ENCODE assay signal across 12 cellular contexts in the genomic region with DNA sequence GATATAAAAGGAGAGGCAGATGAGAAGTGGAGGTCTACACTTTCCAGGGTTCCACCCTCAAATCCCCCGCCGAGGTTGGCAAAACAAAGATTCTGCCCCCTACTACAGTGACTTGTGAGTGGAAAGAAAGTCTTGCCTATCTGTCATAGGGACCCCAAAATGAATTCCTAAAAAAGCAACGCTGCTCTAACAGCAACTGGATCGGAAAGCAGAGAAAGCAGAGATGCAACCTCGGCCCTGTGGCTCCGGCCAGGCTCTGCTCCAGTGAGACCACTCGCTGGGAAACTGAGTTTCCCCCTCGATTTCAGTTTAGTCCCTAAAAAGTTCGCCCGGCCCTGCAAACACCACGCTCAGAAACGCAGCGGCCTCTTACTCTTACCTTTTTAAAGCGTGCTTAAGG.
DNase-seq lines count a peak whose midpoint lies in the region; ATAC-seq and TF ChIP-seq lines count a peak whose summit lies in the region.
"Had no signal": no experiment of that assay in that cellular context is flagged by ENCODE, and none has a peak within 500 bp of the region (broad histone marks: within the 10 kb centered on the region; RNA-seq: fewer than 3 reads in every experiment).

No MANE protein-coding gene starts in this region.

- H3K4me1 ChIP-seq in sigmoid colon = peaks cover 0 to 70% (median 60%) of the 10 kb centered on the region in 4 donors

- no peak for TF ChIP-seq POLR2A in sigmoid colon (IDR thresholded peaks at IDR 0.05)

- CTCF ChIA-PET in WTC11 (lab: Charles Lee) = interaction anchor here (0.6 to 1.6 kb wide), 15 partner anchors 10 to 1187 kb away, joined by 3 to 17 read pairs (median 4); no protein-coding TSS in a partner anchor

- TF ChIP-seq CTCF in HFFc6 (IDR thresholded peaks at IDR 0.05) (no peak), WTC11 (IDR thresholded peaks at IDR 0.05) (no peak), sigmoid colon (IDR thresholded peaks at IDR 0.05) (no peak)

- WGBS in sigmoid colon, 2 donors = 33 to 57% methylated on average over 14 of the region's 14 CpGs

- H3K27ac Mint-ChIP-seq in HFFc6 (no peak overlapping the region), WTC11 (no peak overlapping the region)
- H3K27ac Mint-ChIP-seq in stimulated activated naive B cell treated with anti-CD40 and anti-IgM and Interleukin-4, amounts not matched to agents 10 μg/mL and 1 μg/mL and 100 μg/mL, for 72 hours = no peak overlapping the region
- H3K27ac Mint-ChIP-seq: activated CD4-positive, alpha-beta T cell treated with anti-CD3 and anti-CD28 coated beads for 36 hours; activated naive CD4-positive, alpha-beta T cell treated with anti-CD3 and anti-CD28 coated beads for 36 hours had no signal

- H3K4me3 Mint-ChIP-seq in HFFc6 (0 out of 2 replicates have a peak overlapping the region, but pooled peaks have one; percentile 32), WTC11 (peak overlapping the region; percentile 63)
- no peak overlapping the region for H3K4me3 Mint-ChIP-seq in stimulated activated naive B cell treated with anti-CD40 and anti-IgM and Interleukin-4, amounts not matched to agents 10 μg/mL and 1 μg/mL and 100 μg/mL, for 72 hours
- H3K4me3 Mint-ChIP-seq: activated naive CD4-positive, alpha-beta T cell treated with anti-CD3 and anti-CD28 coated beads for 36 hours had no signal

- peak overlapping the region; percentile 79 to 95 (median 83) for H3K27ac ChIP-seq in sigmoid colon
- H3K27ac ChIP-seq: SJSA1 had no signal

- H3K4me1 Mint-ChIP-seq in HFFc6 (ENCODE audit: low read depth) = peaks cover 32% of the 10 kb centered on the region
- peaks cover 24% of the 10 kb centered on the region for H3K4me1 Mint-ChIP-seq in WTC11
- peaks cover 4 to 8% of the 10 kb centered on the region in 2 donors for H3K4me1 Mint-ChIP-seq in stimulated activated naive B cell treated with anti-CD40 and anti-IgM and Interleukin-4, amounts not matched to agents 10 μg/mL and 1 μg/mL and 100 μg/mL, for 72 hours

- POLR2A ChIA-PET in WTC11 (lab: Charles Lee) = no interaction called here

- H3K36me3 Mint-ChIP-seq in HFFc6 (ENCODE audit: low read depth) (no peaks in the 10 kb centered on the region), WTC11 (no peaks in the 10 kb centered on the region)
- H3K36me3 Mint-ChIP-seq in stimulated activated naive B cell treated with anti-CD40 and anti-IgM and Interleukin-4, amounts not matched to agents 10 μg/mL and 1 μg/mL and 100 μg/mL, for 72 hours = peaks cover 2 to 6% of the 10 kb centered on the region in 2 donors

- no peaks in the 10 kb centered on the region for H3K36me3 ChIP-seq in sigmoid colon
- H3K36me3 ChIP-seq: SJSA1 had no signal

- H3K9me3 ChIP-seq in sigmoid colon = no peaks in the 10 kb centered on the region
- H3K9me3 ChIP-seq: SJSA1 had no signal

- H3K27me3 Mint-ChIP-seq in HFFc6 (ENCODE audit: insufficient read depth) (peaks cover 11% of the 10 kb centered on the region), WTC11 (ENCODE audit: low read depth) (peaks cover 37% of the 10 kb centered on the region)
- H3K27me3 Mint-ChIP-seq in stimulated activated naive B cell treated with anti-CD40 and anti-IgM and Interleukin-4, amounts not matched to agents 10 μg/mL and 1 μg/mL and 100 μg/mL, for 72 hours = peaks cover 34 to 45% of the 10 kb centered on the region in 2 donors

- DNase-seq in HFFc6 (no peak), WTC11 (ENCODE audit: low spot score) (peak; percentile 22), sigmoid colon (no peak), NCI-H524 (lab: John Stamatoyannopoulos, UW) (no peak), NCI-H2171 (lab: John Stamatoyannopoulos, UW) (no peak), medulla oblongata (ENCODE audit: extremely low spot score) (no peak)
- DNase-seq in stimulated activated naive B cell treated with anti-CD40 and anti-IgM and Interleukin-4, amounts not matched to agents 10 μg/mL and 1 μg/mL and 100 μg/mL, for 72 hours = no peak
- DNase-seq: NCI-H1048 had no signal

- intact Hi-C loops in sigmoid colon (cut with DNase I) = loop anchor here (5.0 to 10.0 kb wide), 2 partner anchors 397 to 729 kb away; partner anchors contain the start of gene CYCS

- no peak for TF ChIP-seq EP300 in sigmoid colon (IDR thresholded peaks at IDR 0.05)

- H3K9me3 Mint-ChIP-seq in HFFc6 (no peaks in the 10 kb centered on the region; the same call in 1 of the 2 replicates), WTC11 (no peaks in the 10 kb centered on the region)
- no peaks in the 10 kb centered on the region for H3K9me3 Mint-ChIP-seq in stimulated activated naive B cell treated with anti-CD40 and anti-IgM and Interleukin-4, amounts not matched to agents 10 μg/mL and 1 μg/mL and 100 μg/mL, for 72 hours
- H3K9me3 Mint-ChIP-seq: activated naive CD4-positive, alpha-beta T cell treated with anti-CD3 and anti-CD28 coated beads for 36 hours had no signal

- ATAC-seq in WTC11 = no peak
- no peak for ATAC-seq in stimulated activated naive B cell treated with anti-CD40 and anti-IgM and Interleukin-4, amounts not matched to agents 10 μg/mL and 1 μg/mL and 100 μg/mL, for 72 hours (replicated peaks)
- ATAC-seq: activated CD4-positive, alpha-beta T cell treated with anti-CD3 and anti-CD28 coated beads for 36 hours had no signal

- H3K4me3 ChIP-seq in iPS-11a (ENCODE audit: low read depth, low read length) = peak overlapping the region; percentile 2
- no peak overlapping the region for H3K4me3 ChIP-seq in sigmoid colon
- H3K4me3 ChIP-seq: SJSA1 had no signal

- H3K27me3 ChIP-seq in sigmoid colon = peaks cover 7 to 72% (median 25%) of the 10 kb centered on the region in 3 donors
- H3K27me3 ChIP-seq: SJSA1 had no signal

TF ChIP-seq in WTC11, 78 proteins besides CTCF, POLR2A, EP300 and RAD21 (continues in another document):
- TF ChIP-seq ARID4B (CRISPR knock-in tag; IDR thresholded peaks at IDR 0.05; ENCODE audit: borderline replicate concordance) = no peak
- no peak for TF ChIP-seq FOXP1 (CRISPR knock-in tag; IDR thresholded peaks at IDR 0.05; ENCODE audit: borderline replicate concordance)
- TF ChIP-seq AR (CRISPR knock-in tag; IDR thresholded peaks at IDR 0.05) = no peak
- no peak for TF ChIP-seq NR2C2 (CRISPR knock-in tag; IDR thresholded peaks at IDR 0.05)
- no peak for TF ChIP-seq SOX15 (CRISPR knock-in tag; IDR thresholded peaks at IDR 0.05)
- no peak for TF ChIP-seq CREB1 (CRISPR knock-in tag; IDR thresholded peaks at IDR 0.05)
- no peak for TF ChIP-seq CREM (CRISPR knock-in tag; IDR thresholded peaks at IDR 0.05)
- TF ChIP-seq TP53 (CRISPR knock-in tag; IDR thresholded peaks at IDR 0.05) = no peak
- TF ChIP-seq, protein P1, sequence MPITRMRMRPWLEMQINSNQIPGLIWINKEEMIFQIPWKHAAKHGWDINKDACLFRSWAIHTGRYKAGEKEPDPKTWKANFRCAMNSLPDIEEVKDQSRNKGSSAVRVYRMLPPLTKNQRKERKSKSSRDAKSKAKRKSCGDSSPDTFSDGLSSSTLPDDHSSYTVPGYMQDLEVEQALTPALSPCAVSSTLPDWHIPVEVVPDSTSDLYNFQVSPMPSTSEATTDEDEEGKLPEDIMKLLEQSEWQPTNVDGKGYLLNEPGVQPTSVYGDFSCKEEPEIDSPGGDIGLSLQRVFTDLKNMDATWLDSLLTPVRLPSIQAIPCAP (CRISPR knock-in tag; IDR thresholded peaks at IDR 0.05) = no peak

Comparison
In these comparisons a context has a peak if more than half of its experiments do, and no peak if none do; other contexts are left out.
1. H3K4me3 Mint-ChIP-seq: peak in HFFc6 (single experiment) and WTC11 (single experiment); none in stimulated activated naive B cell treated with anti-CD40 and anti-IgM and Interleukin-4, amounts not matched to agents 10 μg/mL and 1 μg/mL and 100 μg/mL, for 72 hours (0 of 2).